Comparison of ENCODE assay signal across 15 cellular contexts in genomic region chr1:3922201-3922725, GRCh38. TPM values are rescaled to one million over a fixed set of nuclear protein-coding genes. Genes with fewer than 3 reads are reported as not detected.
DNase-seq lines count a peak whose midpoint lies in the region; ATAC-seq and TF ChIP-seq lines count a peak whose summit lies in the region.
"Had no signal": no experiment of that assay in that cellular context is flagged by ENCODE, and none has a peak within 500 bp of the region (broad histone marks: within the 10 kb centered on the region; RNA-seq: fewer than 3 reads in every experiment).

No MANE protein-coding gene starts in this region.

- in situ Hi-C loops in transverse colon (cut with MboI; ENCODE audit: low pct_ligation_motif_present in 1 of 4, low pct_unique_long_range_greater_than_20kb in 1 of 4, low sequenced_read_pairs in 3 of 4) = no loop called here

- no peak overlapping the region for H3K4me3 ChIP-seq in NB4 (ENCODE audit: low read depth, low read length)
- H3K4me3 ChIP-seq in upper lobe of right lung = peak overlapping the region; percentile 29
- H3K4me3 ChIP-seq in transverse colon = no peak overlapping the region
- H3K4me3 ChIP-seq in ovary = no peak overlapping the region
- H3K4me3 ChIP-seq: BLaER1 treated with 17β-estradiol and CSF1 and Interleukin-3, amounts not matched to agents 10 nM and 100 nM; left ventricle myocardium inferior; sigmoid colon had no signal

- no peak for TF ChIP-seq POLR2A in NB4 (IDR thresholded peaks at IDR 0.05; ENCODE audit: extremely low read depth, insufficient read length)
- TF ChIP-seq POLR2A in transverse colon (IDR thresholded peaks at IDR 0.05) = no peak
- no peak for TF ChIP-seq POLR2A in ovary (IDR thresholded peaks at IDR 0.05)

- H3K27me3 ChIP-seq in upper lobe of right lung (peaks cover under 1% of the 10 kb centered on the region), transverse colon (peaks cover 4% of the 10 kb centered on the region), ovary (no peaks in the 10 kb centered on the region)
- H3K27me3 ChIP-seq: BLaER1 treated with 17β-estradiol and CSF1 and Interleukin-3, amounts not matched to agents 10 nM and 100 nM had no signal

- H3K9me3 ChIP-seq in upper lobe of right lung = no peaks in the 10 kb centered on the region
- H3K9me3 ChIP-seq in transverse colon = no peaks in the 10 kb centered on the region
- no peaks in the 10 kb centered on the region for H3K9me3 ChIP-seq in ovary
- H3K9me3 ChIP-seq: left ventricle myocardium inferior, sigmoid colon had no signal

- peak; percentile 88 for ATAC-seq in upper lobe of right lung
- no peak for ATAC-seq in left lobe of liver

- TF ChIP-seq CTCF in NB4 (IDR thresholded peaks at IDR 0.05; ENCODE audit: low read depth, low read length) = no peak
- TF ChIP-seq CTCF in upper lobe of right lung (IDR thresholded peaks at IDR 0.05) = no peak
- TF ChIP-seq CTCF in transverse colon (IDR thresholded peaks at IDR 0.05) = no peak
- TF ChIP-seq CTCF in ovary (IDR thresholded peaks at IDR 0.05) = no peak

- H3K4me1 ChIP-seq in upper lobe of right lung = no peaks in the 10 kb centered on the region
- H3K4me1 ChIP-seq in transverse colon = no peaks in the 10 kb centered on the region
- H3K4me1 ChIP-seq in ovary (ENCODE audit: insufficient read depth) = no peaks in the 10 kb centered on the region
- H3K4me1 ChIP-seq: left ventricle myocardium inferior had no signal

- TF ChIP-seq EP300 in transverse colon (IDR thresholded peaks at IDR 0.05; ENCODE audit: low read depth) (no peak), ovary (IDR thresholded peaks at IDR 0.05) (no peak)

- intact Hi-C loops in upper lobe of right lung (cut with DNase I) = no loop called here
- intact Hi-C loops in transverse colon (cut with DNase I; ENCODE audit: low total_unique reads) = no loop called here
- intact Hi-C loops in ovary (cut with DNase I) = no loop called here

- no peak overlapping the region for H3K27ac ChIP-seq in upper lobe of right lung
- H3K27ac ChIP-seq in transverse colon = no peak overlapping the region
- no peak overlapping the region for H3K27ac ChIP-seq in ovary
- H3K27ac ChIP-seq: BLaER1 treated with 17β-estradiol and CSF1 and Interleukin-3, amounts not matched to agents 10 nM and 100 nM; left ventricle myocardium inferior; sigmoid colon had no signal

- WGBS in transverse colon (ENCODE audit: low coverage in 1 of 2), 2 donors = 78% methylated on average over 1 to 6 of the region's 6 CpGs
- 70 to 84% (median 76%) methylated on average over 6 of the region's 6 CpGs for WGBS in ovary, 3 donors

- peak; percentile 18 for DNase-seq in stimulated activated CD4-positive, alpha-beta T cell treated with anti-CD3 and anti-CD28 coated beads, Interleukin-15, amount 100 ng/mL, for 24 hours
- no peak for DNase-seq in stimulated activated CD4-positive, alpha-beta T cell treated with anti-CD3 and anti-CD28 coated beads, Interleukin-4, amount 100 ng/mL, for 1 hour
- DNase-seq in NB4 (ENCODE audit: low read depth) (peak; percentile 17), upper lobe of right lung (peak; percentile 60), transverse colon (no peak), left lobe of liver (ENCODE audit: low spot score) (no peak), ovary (no peak)
- DNase-seq in activated effector memory CD4-positive, alpha-beta T cell treated with Interleukin-2 at 50 U/mL for 16 hours = peak; percentile 8
- DNase-seq: activated CD4-positive, alpha-beta T cell treated with anti-CD3 and anti-CD28 coated beads, Interleukin-2, amount 50 U/mL, for 4 hours; erythroblast; KG1; left ventricle myocardium inferior; NCI-H2107; sigmoid colon had no signal

- H3K36me3 ChIP-seq in upper lobe of right lung = no peaks in the 10 kb centered on the region
- no peaks in the 10 kb centered on the region for H3K36me3 ChIP-seq in transverse colon
- H3K36me3 ChIP-seq in ovary = no peaks in the 10 kb centered on the region
- H3K36me3 ChIP-seq: BLaER1 treated with 17β-estradiol and CSF1 and Interleukin-3, amounts not matched to agents 10 nM and 100 nM; left ventricle myocardium inferior; sigmoid colon had no signal

RNA-seq across cellular contexts. Expression of gene C1orf174, which starts 22.2 kb away (rescaled TPM):
- 19.9 TPM for total RNA-seq in upper lobe of right lung
- 10 to 100 TPM; 23.5 to 45.4 (median 36.6) TPM for total RNA-seq in transverse colon
- total RNA-seq in left lobe of liver = 11.0 TPM
- 10 to 100 TPM; 12.9 to 23.9 (median 19.5) TPM for total RNA-seq in ovary
- 10 to 100 TPM; 14.4 to 17.9 TPM for polyA plus RNA-seq in ovary

Comparison
In these comparisons a context has a peak if more than half of its experiments do, and no peak if none do; other contexts are left out.
1. DNase-seq: peak in stimulated activated CD4-positive, alpha-beta T cell treated with anti-CD3 and anti-CD28 coated beads, Interleukin-15, amount 100 ng/mL, for 24 hours (single experiment), NB4 (single experiment), activated effector memory CD4-positive, alpha-beta T cell treated with Interleukin-2 at 50 U/mL for 16 hours (single experiment) and upper lobe of right lung (single experiment); none in stimulated activated CD4-positive, alpha-beta T cell treated with anti-CD3 and anti-CD28 coated beads, Interleukin-4, amount 100 ng/mL, for 1 hour (single experiment), transverse colon (single experiment), left lobe of liver (single experiment) and ovary (0 of 5).